Comparison of ENCODE assay signal across 13 cellular contexts in genomic region chr10:10605551-10606081, GRCh38.
DNase-seq lines count a peak whose midpoint lies in the region; ATAC-seq and TF ChIP-seq lines count a peak whose summit lies in the region.
"Had no signal": no experiment of that assay in that cellular context is flagged by ENCODE, and none has a peak within 500 bp of the region (broad histone marks: within the 10 kb centered on the region; RNA-seq: fewer than 3 reads in every experiment).

No MANE protein-coding gene starts in this region.

- no peak for TF ChIP-seq EP300 in suprapubic skin (IDR thresholded peaks at IDR 0.05)

- H3K27me3 ChIP-seq in right cardiac atrium (ENCODE audit: control insufficient read depth, insufficient read depth) (no peaks in the 10 kb centered on the region), suprapubic skin (no peaks in the 10 kb centered on the region)

- H3K27ac ChIP-seq in right cardiac atrium (ENCODE audit: low read length) (peak overlapping the region; percentile 59), suprapubic skin (peak overlapping the region; percentile 77)

- in situ Hi-C loops in astrocyte of the spinal cord (cut with HindIII; ENCODE audit: low sequenced_read_pairs), result no loop called here

- peak; percentile 27 for DNase-seq in HS-27A (ENCODE audit: low read depth)
- DNase-seq in astrocyte of the spinal cord (ENCODE audit: low read depth, low spot score), result peak; percentile 81
- DNase-seq in right cardiac atrium, result peak in 2 of 3 donors; percentile 29 to 60
- DNase-seq in suprapubic skin (ENCODE audit: low spot score in 2 of 2), result peak; percentile 72 to 80
- DNase-seq in NCI-H2227 (lab: John Stamatoyannopoulos, UW; ENCODE audit: unreplicated experiment), result no peak
- no peak for DNase-seq in hypothalamus (lab: John Stamatoyannopoulos, UW)
- no peak for DNase-seq in activated T-cell treated with anti-CD3 and anti-CD28 coated beads, Interleukin-2, amount 50 U/mL, for 1 hour
- DNase-seq: activated T-cell treated with anti-CD3 and anti-CD28 coated beads, Interleukin-2, amount 50 U/mL, for 24 hours; DMS79; NCI-H1105; T1000 had no signal

- H3K9me3 ChIP-seq in right cardiac atrium (ENCODE audit: control insufficient read depth, low read length) (no peaks in the 10 kb centered on the region), suprapubic skin (no peaks in the 10 kb centered on the region)

- peak; percentile 92 to 96 for ATAC-seq in right cardiac atrium
- ATAC-seq in HG03135 (IDR thresholded peaks at IDR 0.05; ENCODE audit: unreplicated experiment), result no peak
- ATAC-seq: HCT116 had no signal

- no peaks in the 10 kb centered on the region for H3K36me3 ChIP-seq in suprapubic skin

- intact Hi-C loops in right cardiac atrium (cut with DNase I), result no loop called here

- TF ChIP-seq CTCF in astrocyte of the spinal cord (IDR thresholded peaks at IDR 0.05; ENCODE audit: low read depth, low read length), result no peak
- TF ChIP-seq CTCF in suprapubic skin (IDR thresholded peaks at IDR 0.05), result no peak

- 59% methylated on average over 9 of the region's 9 CpGs for WGBS in right cardiac atrium
- WGBS in suprapubic skin, result 47% methylated on average over 9 of the region's 9 CpGs

- no peak for TF ChIP-seq POLR2A in suprapubic skin (IDR thresholded peaks at IDR 0.05)

- H3K4me1 ChIP-seq in right cardiac atrium (ENCODE audit: control insufficient read depth, insufficient read depth, low read length) (no peaks in the 10 kb centered on the region), suprapubic skin (no peaks in the 10 kb centered on the region)

- H3K4me3 ChIP-seq in astrocyte of the spinal cord (ENCODE audit: low read depth, low read length) (no peak overlapping the region), right cardiac atrium (ENCODE audit: low read length) (no peak overlapping the region), suprapubic skin (no peak overlapping the region)

Comparison
In these comparisons a context has a peak if more than half of its experiments do, and no peak if none do; other contexts are left out.
1. DNase-seq: peak in HS-27A (single experiment), astrocyte of the spinal cord (single experiment), right cardiac atrium (2 of 3) and suprapubic skin (2 of 2); none in NCI-H2227 (single experiment), hypothalamus (0 of 51) and activated T-cell treated with anti-CD3 and anti-CD28 coated beads, Interleukin-2, amount 50 U/mL, for 1 hour (single experiment).